In genomic region chr12:127942981-127943380, GRCh38 we compare ENCODE assay signal across 37 cellular contexts.
"Had no signal": no experiment of that assay in that cellular context is flagged by ENCODE, and none has a peak within 500 bp of the region (broad histone marks: within the 10 kb centered on the region; RNA-seq: fewer than 3 reads in every experiment).

No MANE protein-coding gene starts in this region.

- H3K4me1 ChIP-seq: adrenal gland, ascending aorta, body of pancreas, breast epithelium had no signal

- H3K27ac ChIP-seq: adrenal gland, ascending aorta, body of pancreas, brain microvascular endothelial cell, breast epithelium, cardiac muscle cell had no signal

- H3K9me3 ChIP-seq: adrenal gland, ascending aorta, body of pancreas, breast epithelium had no signal

- H3K4me3 Mint-ChIP-seq: activated naive CD4-positive, alpha-beta T cell treated with anti-CD3 and anti-CD28 coated beads for 36 hours; activated naive CD4-positive, alpha-beta T cell treated with anti-CD3 and anti-CD28 coated beads, Interleukin-2, amount 10 ng/mL, durations not matched to agents 7 days and 5 days; activated naive CD4-positive, alpha-beta T cell treated with anti-CD3 and anti-CD28 coated beads, Interleukin-2, amount 50 U/mL, for 24 hours; activated naive CD8-positive, alpha-beta T cell; activated naive CD8-positive, alpha-beta T cell treated with anti-CD3 and anti-CD28 coated beads for 36 hours; activated naive CD8-positive, alpha-beta T cell treated with anti-CD3 and anti-CD28 coated beads, Interleukin-2, amount 10 ng/mL, durations not matched to agents 7 days and 5 days; activated naive CD8-positive, alpha-beta T cell treated with anti-CD3 and anti-CD28 coated beads, Interleukin-2, amount 50 U/mL, for 24 hours; activated T-cell treated with anti-CD3 and anti-CD28 coated beads, Interleukin-2, amount 50 U/mL, for 24 hours; activated T-cell treated with anti-CD3 and anti-CD28 coated beads, Interleukin-2, amount 50 U/mL, for 4 hours; activated T-helper 1 cell treated with anti-CD3 and anti-CD28 coated beads, Interleukin-12 subunit alpha, Interleukin-12 subunit beta, Interleukin-2, Interleukin-4 antibody, amounts not matched to agents 30 ng/mL and 10 ng/mL and 1 ng/mL, durations not matched to agents 14 hours and 24 hours and 36 hours; activated T-helper 17 cell treated with anti-CD3 and anti-CD28 coated beads, Interleukin-2, amount 50 U/mL, for 72 hours; brain; central memory CD8-positive, alpha-beta T cell had no signal

- ATAC-seq: activated naive CD4-positive, alpha-beta T cell treated with anti-CD3 and anti-CD28 coated beads, Interleukin-2, amount 50 U/mL, for 72 hours; activated naive CD8-positive, alpha-beta T cell treated with anti-CD3 and anti-CD28 coated beads, Interleukin-2, amount 50 U/mL, for 24 hours; activated T-cell treated with anti-CD3 and anti-CD28 coated beads, Interleukin-2, amount 50 U/mL, for 4 hours; activated T-helper 17 cell treated with anti-CD3 and anti-CD28 coated beads, Interleukin-2, amount 50 U/mL, for 72 hours; body of pancreas had no signal

- H3K4me1 Mint-ChIP-seq: activated naive CD4-positive, alpha-beta T cell treated with anti-CD3 and anti-CD28 coated beads, Interleukin-2, amount 10 ng/mL, durations not matched to agents 7 days and 5 days; activated naive CD4-positive, alpha-beta T cell treated with anti-CD3 and anti-CD28 coated beads, Interleukin-2, amount 50 U/mL, for 24 hours; activated naive CD8-positive, alpha-beta T cell treated with anti-CD3 and anti-CD28 coated beads for 36 hours; activated naive CD8-positive, alpha-beta T cell treated with anti-CD3 and anti-CD28 coated beads, Interleukin-2, amount 10 ng/mL, durations not matched to agents 7 days and 5 days; activated naive CD8-positive, alpha-beta T cell treated with anti-CD3 and anti-CD28 coated beads, Interleukin-2, amount 50 U/mL, for 24 hours; activated T-helper 17 cell treated with anti-CD3 and anti-CD28 coated beads, Interleukin-2, amount 50 U/mL, for 72 hours; brain; central memory CD8-positive, alpha-beta T cell had no signal

- H3K36me3 Mint-ChIP-seq: activated naive CD4-positive, alpha-beta T cell treated with anti-CD3 and anti-CD28 coated beads, Interleukin-2, amount 10 ng/mL, durations not matched to agents 7 days and 5 days; activated naive CD4-positive, alpha-beta T cell treated with anti-CD3 and anti-CD28 coated beads, Interleukin-2, amount 50 U/mL, for 24 hours; activated naive CD8-positive, alpha-beta T cell; activated naive CD8-positive, alpha-beta T cell treated with anti-CD3 and anti-CD28 coated beads for 36 hours; activated naive CD8-positive, alpha-beta T cell treated with anti-CD3 and anti-CD28 coated beads, Interleukin-2, amount 10 ng/mL, durations not matched to agents 7 days and 5 days; brain had no signal

- DNase-seq: activated effector memory CD4-positive, alpha-beta T cell treated with anti-CD3 and anti-CD28 coated beads, Interleukin-2, amount 50 U/mL, for 16 hours; activated effector memory CD4-positive, alpha-beta T cell treated with Interleukin-2 at 50 U/mL for 16 hours; activated gamma-delta T cell; activated gamma-delta T cell treated with Interleukin-2 at 50 U/mL for 16 hours; activated naive CD4-positive, alpha-beta T cell; activated naive CD4-positive, alpha-beta T cell treated with anti-CD3 and anti-CD28 coated beads for 36 hours; activated naive CD4-positive, alpha-beta T cell treated with anti-CD3 and anti-CD28 coated beads, Interleukin-2, amount 10 ng/mL, durations not matched to agents 7 days and 5 days; activated naive CD4-positive, alpha-beta T cell treated with anti-CD3 and anti-CD28 coated beads, Interleukin-2, amount 50 U/mL, for 16 hours; activated naive CD4-positive, alpha-beta T cell treated with Interleukin-2 at 50 U/mL for 16 hours; activated naive CD8-positive, alpha-beta T cell treated with anti-CD3 and anti-CD28 coated beads for 36 hours; activated naive CD8-positive, alpha-beta T cell treated with anti-CD3 and anti-CD28 coated beads, Interleukin-2, amount 10 ng/mL, durations not matched to agents 7 days and 5 days; activated naive CD8-positive, alpha-beta T cell treated with anti-CD3 and anti-CD28 coated beads, Interleukin-2, amount 50 U/mL, for 24 hours; activated T-cell treated with anti-CD3 and anti-CD28 coated beads, Interleukin-2, amount 50 U/mL, for 1 hour; activated T-cell treated with anti-CD3 and anti-CD28 coated beads, Interleukin-2, amount 50 U/mL, for 24 hours; activated T-cell treated with anti-CD3 and anti-CD28 coated beads, Interleukin-2, amount 50 U/mL, for 4 hours; activated T-cell treated with anti-CD3 and anti-CD28 coated beads, Interleukin-2, amount 50 U/mL, for 48 hours; adrenal gland; amniotic stem cell; amygdala; anterior cingulate cortex; aorta; body of pancreas; brain microvascular endothelial cell; caudate nucleus; central memory CD4-positive, alpha-beta T cell; cerebellar nuclear complex had no signal

- H3K4me3 ChIP-seq: adrenal gland, ascending aorta, body of pancreas, breast epithelium, cardiac muscle cell had no signal

- H3K27me3 ChIP-seq: adrenal gland, ascending aorta, body of pancreas, brain microvascular endothelial cell, breast epithelium, cardiac muscle cell had no signal

- H3K27ac Mint-ChIP-seq: activated naive CD4-positive, alpha-beta T cell treated with anti-CD3 and anti-CD28 coated beads for 36 hours; activated naive CD4-positive, alpha-beta T cell treated with anti-CD3 and anti-CD28 coated beads, Interleukin-2, amount 10 ng/mL, durations not matched to agents 7 days and 5 days; activated naive CD4-positive, alpha-beta T cell treated with anti-CD3 and anti-CD28 coated beads, Interleukin-2, amount 50 U/mL, for 24 hours; activated naive CD4-positive, alpha-beta T cell treated with anti-CD3 and anti-CD28 coated beads, Interleukin-2, amount 50 U/mL, for 72 hours; activated naive CD8-positive, alpha-beta T cell; activated naive CD8-positive, alpha-beta T cell treated with anti-CD3 and anti-CD28 coated beads for 36 hours; activated naive CD8-positive, alpha-beta T cell treated with anti-CD3 and anti-CD28 coated beads, Interleukin-2, amount 10 ng/mL, durations not matched to agents 7 days and 5 days; activated naive CD8-positive, alpha-beta T cell treated with anti-CD3 and anti-CD28 coated beads, Interleukin-2, amount 50 U/mL, for 24 hours; activated T-cell treated with anti-CD3 and anti-CD28 coated beads, Interleukin-2, amount 50 U/mL, for 24 hours; activated T-helper 1 cell treated with anti-CD3 and anti-CD28 coated beads, Interleukin-12 subunit alpha, Interleukin-12 subunit beta, Interleukin-2, Interleukin-4 antibody, amounts not matched to agents 30 ng/mL and 10 ng/mL and 1 ng/mL, durations not matched to agents 14 hours and 24 hours and 36 hours; activated T-helper 17 cell treated with anti-CD3 and anti-CD28 coated beads, Interleukin-2, amount 50 U/mL, for 72 hours; activated T-helper 2 cell treated with anti-CD3 and anti-CD28 coated beads, Interferon-gamma antibody, Interleukin-2, Interleukin-4, amounts not matched to agents 10 μg/mL and 5 μg/mL and 100 μg/mL, durations not matched to agents 14 hours and 24 hours and 36 hours; brain had no signal

- H3K27me3 Mint-ChIP-seq: activated naive CD4-positive, alpha-beta T cell treated with anti-CD3 and anti-CD28 coated beads, Interleukin-2, amount 10 ng/mL, durations not matched to agents 7 days and 5 days; activated naive CD4-positive, alpha-beta T cell treated with anti-CD3 and anti-CD28 coated beads, Interleukin-2, amount 50 U/mL, for 24 hours; activated naive CD8-positive, alpha-beta T cell; activated naive CD8-positive, alpha-beta T cell treated with anti-CD3 and anti-CD28 coated beads for 36 hours; activated naive CD8-positive, alpha-beta T cell treated with anti-CD3 and anti-CD28 coated beads, Interleukin-2, amount 10 ng/mL, durations not matched to agents 7 days and 5 days; activated naive CD8-positive, alpha-beta T cell treated with anti-CD3 and anti-CD28 coated beads, Interleukin-2, amount 50 U/mL, for 24 hours; activated T-cell treated with anti-CD3 and anti-CD28 coated beads, Interleukin-2, amount 50 U/mL, for 24 hours; activated T-helper 17 cell treated with anti-CD3 and anti-CD28 coated beads, Interleukin-2, amount 50 U/mL, for 72 hours; central memory CD8-positive, alpha-beta T cell had no signal

- H3K36me3 ChIP-seq: adrenal gland, ascending aorta, brain microvascular endothelial cell, breast epithelium, cardiac muscle cell had no signal
